1 cellular context compared by ENCODE assay signal in genomic region chr2:54665436-54665856, GRCh38.
A peak's percentile ranks its signal among the peaks of the same experiment; 100 is the strongest.
TF ChIP-seq lines count a peak whose summit lies in the region.

No MANE protein-coding gene starts in this region.

TF ChIP-seq in HepG2, 621 proteins besides CTCF, POLR2A, EP300 and RAD21 (continued from another document and continues in another):
- TF ChIP-seq, protein P1, sequence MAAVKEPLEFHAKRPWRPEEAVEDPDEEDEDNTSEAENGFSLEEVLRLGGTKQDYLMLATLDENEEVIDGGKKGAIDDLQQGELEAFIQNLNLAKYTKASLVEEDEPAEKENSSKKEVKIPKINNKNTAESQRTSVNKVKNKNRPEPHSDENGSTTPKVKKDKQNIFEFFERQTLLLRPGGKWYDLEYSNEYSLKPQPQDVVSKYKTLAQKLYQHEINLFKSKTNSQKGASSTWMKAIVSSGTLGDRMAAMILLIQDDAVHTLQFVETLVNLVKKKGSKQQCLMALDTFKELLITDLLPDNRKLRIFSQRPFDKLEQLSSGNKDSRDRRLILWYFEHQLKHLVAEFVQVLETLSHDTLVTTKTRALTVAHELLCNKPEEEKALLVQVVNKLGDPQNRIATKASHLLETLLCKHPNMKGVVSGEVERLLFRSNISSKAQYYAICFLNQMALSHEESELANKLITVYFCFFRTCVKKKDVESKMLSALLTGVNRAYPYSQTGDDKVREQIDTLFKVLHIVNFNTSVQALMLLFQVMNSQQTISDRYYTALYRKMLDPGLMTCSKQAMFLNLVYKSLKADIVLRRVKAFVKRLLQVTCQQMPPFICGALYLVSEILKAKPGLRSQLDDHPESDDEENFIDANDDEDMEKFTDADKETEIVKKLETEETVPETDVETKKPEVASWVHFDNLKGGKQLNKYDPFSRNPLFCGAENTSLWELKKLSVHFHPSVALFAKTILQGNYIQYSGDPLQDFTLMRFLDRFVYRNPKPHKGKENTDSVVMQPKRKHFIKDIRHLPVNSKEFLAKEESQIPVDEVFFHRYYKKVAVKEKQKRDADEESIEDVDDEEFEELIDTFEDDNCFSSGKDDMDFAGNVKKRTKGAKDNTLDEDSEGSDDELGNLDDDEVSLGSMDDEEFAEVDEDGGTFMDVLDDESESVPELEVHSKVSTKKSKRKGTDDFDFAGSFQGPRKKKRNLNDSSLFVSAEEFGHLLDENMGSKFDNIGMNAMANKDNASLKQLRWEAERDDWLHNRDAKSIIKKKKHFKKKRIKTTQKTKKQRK (IDR thresholded peaks at IDR 0.05; ENCODE audit: low read length) = no peak
- TF ChIP-seq, protein P2, sequence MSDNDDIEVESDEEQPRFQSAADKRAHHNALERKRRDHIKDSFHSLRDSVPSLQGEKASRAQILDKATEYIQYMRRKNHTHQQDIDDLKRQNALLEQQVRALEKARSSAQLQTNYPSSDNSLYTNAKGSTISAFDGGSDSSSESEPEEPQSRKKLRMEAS (IDR thresholded peaks at IDR 0.05) = peak; percentile 41; the same call in 1 of the 2 replicates
- TF ChIP-seq BRF2 (CRISPR knock-in tag; IDR thresholded peaks at IDR 0.05) (no peak), KLF6 (CRISPR knock-in tag; IDR thresholded peaks at IDR 0.05) (no peak), ZNF616 (CRISPR knock-in tag; IDR thresholded peaks at IDR 0.05; ENCODE audit: low read depth) (no peak), ZZZ3 (CRISPR knock-in tag; IDR thresholded peaks at IDR 0.05; ENCODE audit: borderline replicate concordance) (no peak), SP2 (CRISPR knock-in tag; IDR thresholded peaks at IDR 0.05) (no peak), ISL2 (CRISPR knock-in tag; IDR thresholded peaks at IDR 0.05) (0 out of 2 replicates have a peak, but pooled peaks have one; percentile 13), MYC (CRISPR knock-in tag; IDR thresholded peaks at IDR 0.05; ENCODE audit: borderline replicate concordance) (no peak), ZNF678 (CRISPR knock-in tag; IDR thresholded peaks at IDR 0.05) (no peak), RCOR2 (CRISPR knock-in tag; IDR thresholded peaks at IDR 0.05) (no peak), ZNF737 (CRISPR knock-in tag; IDR thresholded peaks at IDR 0.05; ENCODE audit: borderline replicate concordance) (no peak), FOSL1 (CRISPR knock-in tag; IDR thresholded peaks at IDR 0.05; ENCODE audit: borderline replicate concordance) (no peak), MED13 (CRISPR knock-in tag; IDR thresholded peaks at IDR 0.05) (no peak), STAG1 (CRISPR knock-in tag; IDR thresholded peaks at IDR 0.05) (peak; percentile 72), ZNF773 (CRISPR knock-in tag; IDR thresholded peaks at IDR 0.05; ENCODE audit: borderline replicate concordance) (no peak), CCAR2 (optimal IDR thresholded peaks at IDR 0.05; ENCODE audit: low read depth, low read length) (peak; percentile 24), ZNF720 (CRISPR knock-in tag; IDR thresholded peaks at IDR 0.05) (no peak), SP1 (IDR thresholded peaks at IDR 0.05) (no peak), SP1 (CRISPR knock-in tag; IDR thresholded peaks at IDR 0.05) (no peak), ZKSCAN8 (CRISPR knock-in tag; IDR thresholded peaks at IDR 0.05; ENCODE audit: borderline replicate concordance) (peak; percentile 25; the same call in 1 of the 2 replicates), ZBTB42 (CRISPR knock-in tag; IDR thresholded peaks at IDR 0.05) (no peak), ZNF615 (CRISPR knock-in tag; IDR thresholded peaks at IDR 0.05; ENCODE audit: borderline replicate concordance) (no peak), ELF1 (CRISPR knock-in tag; IDR thresholded peaks at IDR 0.05) (no peak), ZNF543 (CRISPR knock-in tag; IDR thresholded peaks at IDR 0.05) (no peak), KLF11 (CRISPR knock-in tag; IDR thresholded peaks at IDR 0.05) (no peak), NCOA1 (CRISPR knock-in tag; IDR thresholded peaks at IDR 0.05) (no peak), SAP130 (CRISPR knock-in tag; IDR thresholded peaks at IDR 0.05; ENCODE audit: low read depth) (peak; percentile 26; the same call in 1 of the 2 replicates), SATB2 (CRISPR knock-in tag; IDR thresholded peaks at IDR 0.05) (no peak), MEIS1 (CRISPR knock-in tag; IDR thresholded peaks at IDR 0.05; ENCODE audit: borderline replicate concordance) (no peak), SRSF1 (optimal IDR thresholded peaks at IDR 0.05; ENCODE audit: low read depth, low read length) (no peak), TFDP1 (CRISPR knock-in tag; IDR thresholded peaks at IDR 0.05; ENCODE audit: borderline replicate concordance) (no peak), NR2F2 (IDR thresholded peaks at IDR 0.05; ENCODE audit: borderline replicate concordance, low read depth) (no peak), ELF4 (CRISPR knock-in tag; IDR thresholded peaks at IDR 0.05; ENCODE audit: borderline replicate concordance) (no peak), ZNF879 (CRISPR knock-in tag; IDR thresholded peaks at IDR 0.05) (no peak), RFX5 (IDR thresholded peaks at IDR 0.05; ENCODE audit: low read depth, low read length) (no peak)
- TF ChIP-seq, protein P3, sequence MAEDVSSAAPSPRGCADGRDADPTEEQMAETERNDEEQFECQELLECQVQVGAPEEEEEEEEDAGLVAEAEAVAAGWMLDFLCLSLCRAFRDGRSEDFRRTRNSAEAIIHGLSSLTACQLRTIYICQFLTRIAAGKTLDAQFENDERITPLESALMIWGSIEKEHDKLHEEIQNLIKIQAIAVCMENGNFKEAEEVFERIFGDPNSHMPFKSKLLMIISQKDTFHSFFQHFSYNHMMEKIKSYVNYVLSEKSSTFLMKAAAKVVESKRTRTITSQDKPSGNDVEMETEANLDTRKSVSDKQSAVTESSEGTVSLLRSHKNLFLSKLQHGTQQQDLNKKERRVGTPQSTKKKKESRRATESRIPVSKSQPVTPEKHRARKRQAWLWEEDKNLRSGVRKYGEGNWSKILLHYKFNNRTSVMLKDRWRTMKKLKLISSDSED (CRISPR knock-in tag; IDR thresholded peaks at IDR 0.05) = no peak
- TF ChIP-seq, protein P4, sequence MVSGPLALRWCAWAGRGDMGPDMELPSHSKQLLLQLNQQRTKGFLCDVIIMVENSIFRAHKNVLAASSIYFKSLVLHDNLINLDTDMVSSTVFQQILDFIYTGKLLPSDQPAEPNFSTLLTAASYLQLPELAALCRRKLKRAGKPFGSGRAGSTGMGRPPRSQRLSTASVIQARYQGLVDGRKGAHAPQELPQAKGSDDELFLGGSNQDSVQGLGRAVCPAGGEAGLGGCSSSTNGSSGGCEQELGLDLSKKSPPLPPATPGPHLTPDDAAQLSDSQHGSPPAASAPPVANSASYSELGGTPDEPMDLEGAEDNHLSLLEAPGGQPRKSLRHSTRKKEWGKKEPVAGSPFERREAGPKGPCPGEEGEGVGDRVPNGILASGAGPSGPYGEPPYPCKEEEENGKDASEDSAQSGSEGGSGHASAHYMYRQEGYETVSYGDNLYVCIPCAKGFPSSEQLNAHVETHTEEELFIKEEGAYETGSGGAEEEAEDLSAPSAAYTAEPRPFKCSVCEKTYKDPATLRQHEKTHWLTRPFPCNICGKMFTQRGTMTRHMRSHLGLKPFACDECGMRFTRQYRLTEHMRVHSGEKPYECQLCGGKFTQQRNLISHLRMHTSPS (CRISPR knock-in tag; IDR thresholded peaks at IDR 0.05; ENCODE audit: low read depth) = no peak
- TF ChIP-seq, protein P5, sequence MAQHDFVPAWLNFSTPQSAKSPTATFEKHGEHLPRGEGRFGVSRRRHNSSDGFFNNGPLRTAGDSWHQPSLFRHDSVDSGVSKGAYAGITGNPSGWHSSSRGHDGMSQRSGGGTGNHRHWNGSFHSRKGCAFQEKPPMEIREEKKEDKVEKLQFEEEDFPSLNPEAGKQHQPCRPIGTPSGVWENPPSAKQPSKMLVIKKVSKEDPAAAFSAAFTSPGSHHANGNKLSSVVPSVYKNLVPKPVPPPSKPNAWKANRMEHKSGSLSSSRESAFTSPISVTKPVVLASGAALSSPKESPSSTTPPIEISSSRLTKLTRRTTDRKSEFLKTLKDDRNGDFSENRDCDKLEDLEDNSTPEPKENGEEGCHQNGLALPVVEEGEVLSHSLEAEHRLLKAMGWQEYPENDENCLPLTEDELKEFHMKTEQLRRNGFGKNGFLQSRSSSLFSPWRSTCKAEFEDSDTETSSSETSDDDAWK (CRISPR knock-in tag; IDR thresholded peaks at IDR 0.05) = no peak
- TF ChIP-seq, protein P6, sequence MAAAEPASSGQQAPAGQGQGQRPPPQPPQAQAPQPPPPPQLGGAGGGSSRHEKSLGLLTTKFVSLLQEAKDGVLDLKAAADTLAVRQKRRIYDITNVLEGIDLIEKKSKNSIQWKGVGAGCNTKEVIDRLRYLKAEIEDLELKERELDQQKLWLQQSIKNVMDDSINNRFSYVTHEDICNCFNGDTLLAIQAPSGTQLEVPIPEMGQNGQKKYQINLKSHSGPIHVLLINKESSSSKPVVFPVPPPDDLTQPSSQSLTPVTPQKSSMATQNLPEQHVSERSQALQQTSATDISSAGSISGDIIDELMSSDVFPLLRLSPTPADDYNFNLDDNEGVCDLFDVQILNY (CRISPR knock-in tag; conservative IDR thresholded peaks at IDR 0.05) = no peak
- TF ChIP-seq, protein P7, sequence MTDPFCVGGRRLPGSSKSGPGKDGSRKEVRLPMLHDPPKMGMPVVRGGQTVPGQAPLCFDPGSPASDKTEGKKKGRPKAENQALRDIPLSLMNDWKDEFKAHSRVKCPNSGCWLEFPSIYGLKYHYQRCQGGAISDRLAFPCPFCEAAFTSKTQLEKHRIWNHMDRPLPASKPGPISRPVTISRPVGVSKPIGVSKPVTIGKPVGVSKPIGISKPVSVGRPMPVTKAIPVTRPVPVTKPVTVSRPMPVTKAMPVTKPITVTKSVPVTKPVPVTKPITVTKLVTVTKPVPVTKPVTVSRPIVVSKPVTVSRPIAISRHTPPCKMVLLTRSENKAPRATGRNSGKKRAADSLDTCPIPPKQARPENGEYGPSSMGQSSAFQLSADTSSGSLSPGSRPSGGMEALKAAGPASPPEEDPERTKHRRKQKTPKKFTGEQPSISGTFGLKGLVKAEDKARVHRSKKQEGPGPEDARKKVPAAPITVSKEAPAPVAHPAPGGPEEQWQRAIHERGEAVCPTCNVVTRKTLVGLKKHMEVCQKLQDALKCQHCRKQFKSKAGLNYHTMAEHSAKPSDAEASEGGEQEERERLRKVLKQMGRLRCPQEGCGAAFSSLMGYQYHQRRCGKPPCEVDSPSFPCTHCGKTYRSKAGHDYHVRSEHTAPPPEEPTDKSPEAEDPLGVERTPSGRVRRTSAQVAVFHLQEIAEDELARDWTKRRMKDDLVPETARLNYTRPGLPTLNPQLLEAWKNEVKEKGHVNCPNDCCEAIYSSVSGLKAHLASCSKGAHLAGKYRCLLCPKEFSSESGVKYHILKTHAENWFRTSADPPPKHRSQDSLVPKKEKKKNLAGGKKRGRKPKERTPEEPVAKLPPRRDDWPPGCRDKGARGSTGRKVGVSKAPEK (CRISPR knock-in tag; IDR thresholded peaks at IDR 0.05; ENCODE audit: borderline replicate concordance) = no peak
- TF ChIP-seq, protein P8, sequence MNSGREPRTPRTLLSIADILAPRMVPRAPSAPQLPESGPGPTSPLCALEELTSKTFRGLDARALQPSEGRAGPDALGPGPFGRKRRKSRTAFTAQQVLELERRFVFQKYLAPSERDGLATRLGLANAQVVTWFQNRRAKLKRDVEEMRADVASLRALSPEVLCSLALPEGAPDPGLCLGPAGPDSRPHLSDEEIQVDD (CRISPR knock-in tag; IDR thresholded peaks at IDR 0.05; ENCODE audit: borderline replicate concordance) = no peak
- TF ChIP-seq, protein P9, sequence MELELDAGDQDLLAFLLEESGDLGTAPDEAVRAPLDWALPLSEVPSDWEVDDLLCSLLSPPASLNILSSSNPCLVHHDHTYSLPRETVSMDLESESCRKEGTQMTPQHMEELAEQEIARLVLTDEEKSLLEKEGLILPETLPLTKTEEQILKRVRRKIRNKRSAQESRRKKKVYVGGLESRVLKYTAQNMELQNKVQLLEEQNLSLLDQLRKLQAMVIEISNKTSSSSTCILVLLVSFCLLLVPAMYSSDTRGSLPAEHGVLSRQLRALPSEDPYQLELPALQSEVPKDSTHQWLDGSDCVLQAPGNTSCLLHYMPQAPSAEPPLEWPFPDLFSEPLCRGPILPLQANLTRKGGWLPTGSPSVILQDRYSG (CRISPR knock-in tag; IDR thresholded peaks at IDR 0.05) = no peak
- TF ChIP-seq, protein P10, sequence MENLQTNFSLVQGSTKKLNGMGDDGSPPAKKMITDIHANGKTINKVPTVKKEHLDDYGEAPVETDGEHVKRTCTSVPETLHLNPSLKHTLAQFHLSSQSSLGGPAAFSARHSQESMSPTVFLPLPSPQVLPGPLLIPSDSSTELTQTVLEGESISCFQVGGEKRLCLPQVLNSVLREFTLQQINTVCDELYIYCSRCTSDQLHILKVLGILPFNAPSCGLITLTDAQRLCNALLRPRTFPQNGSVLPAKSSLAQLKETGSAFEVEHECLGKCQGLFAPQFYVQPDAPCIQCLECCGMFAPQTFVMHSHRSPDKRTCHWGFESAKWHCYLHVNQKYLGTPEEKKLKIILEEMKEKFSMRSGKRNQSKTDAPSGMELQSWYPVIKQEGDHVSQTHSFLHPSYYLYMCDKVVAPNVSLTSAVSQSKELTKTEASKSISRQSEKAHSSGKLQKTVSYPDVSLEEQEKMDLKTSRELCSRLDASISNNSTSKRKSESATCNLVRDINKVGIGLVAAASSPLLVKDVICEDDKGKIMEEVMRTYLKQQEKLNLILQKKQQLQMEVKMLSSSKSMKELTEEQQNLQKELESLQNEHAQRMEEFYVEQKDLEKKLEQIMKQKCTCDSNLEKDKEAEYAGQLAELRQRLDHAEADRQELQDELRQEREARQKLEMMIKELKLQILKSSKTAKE (CRISPR knock-in tag; IDR thresholded peaks at IDR 0.05; ENCODE audit: borderline replicate concordance) = no peak
- TF ChIP-seq, protein P11, sequence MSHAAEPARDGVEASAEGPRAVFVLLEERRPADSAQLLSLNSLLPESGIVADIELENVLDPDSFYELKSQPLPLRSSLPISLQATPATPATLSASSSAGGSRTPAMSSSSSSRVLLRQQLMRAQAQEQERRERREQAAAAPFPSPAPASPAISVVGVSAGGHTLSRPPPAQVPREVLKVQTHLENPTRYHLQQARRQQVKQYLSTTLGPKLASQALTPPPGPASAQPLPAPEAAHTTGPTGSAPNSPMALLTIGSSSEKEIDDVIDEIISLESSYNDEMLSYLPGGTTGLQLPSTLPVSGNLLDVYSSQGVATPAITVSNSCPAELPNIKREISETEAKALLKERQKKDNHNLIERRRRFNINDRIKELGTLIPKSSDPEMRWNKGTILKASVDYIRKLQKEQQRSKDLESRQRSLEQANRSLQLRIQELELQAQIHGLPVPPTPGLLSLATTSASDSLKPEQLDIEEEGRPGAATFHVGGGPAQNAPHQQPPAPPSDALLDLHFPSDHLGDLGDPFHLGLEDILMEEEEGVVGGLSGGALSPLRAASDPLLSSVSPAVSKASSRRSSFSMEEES (CRISPR knock-in tag; IDR thresholded peaks at IDR 0.05) = peak; percentile 32; the same call in 1 of the 2 replicates
